2 cellular contexts compared by ENCODE assay signal in the genomic region with DNA sequence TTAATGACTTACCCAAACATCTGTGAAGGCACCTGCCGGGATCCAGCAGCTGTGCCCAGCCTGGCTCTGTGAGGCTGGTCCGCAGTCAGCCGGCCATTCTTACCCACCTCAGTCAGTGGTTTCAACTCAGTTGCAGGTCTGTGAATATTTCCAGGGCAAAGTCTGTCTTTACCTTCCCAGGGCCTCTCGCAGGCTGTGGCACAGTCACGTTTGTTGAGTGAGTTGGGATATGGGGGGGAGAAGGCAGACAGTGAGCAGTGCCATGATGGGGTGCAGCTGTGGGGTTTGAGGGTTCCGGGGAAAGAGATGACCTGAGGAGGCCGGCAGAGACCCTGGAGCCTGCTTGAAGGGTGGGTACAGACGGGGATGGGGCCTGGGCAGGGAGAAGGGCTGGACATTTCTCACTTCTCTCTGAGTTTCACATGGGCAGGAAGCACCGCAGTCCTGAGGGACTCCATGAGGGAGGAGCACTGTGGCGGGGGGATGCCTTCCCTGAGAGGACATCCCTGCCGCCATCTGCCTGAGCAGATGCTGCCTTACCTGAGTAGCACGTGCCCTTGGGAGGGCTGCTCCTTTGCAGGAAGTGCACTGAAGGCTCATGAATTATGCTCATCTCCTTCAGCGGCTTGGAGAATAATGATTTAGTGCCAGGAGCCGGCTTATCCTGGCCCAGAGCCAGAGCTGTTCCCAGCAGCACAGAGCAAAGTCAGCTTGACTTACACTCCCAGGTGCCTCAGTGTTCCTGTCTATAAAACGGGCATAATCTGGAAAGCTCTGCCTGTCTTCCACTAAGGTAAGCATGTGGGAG.
TF ChIP-seq lines count a peak whose summit lies in the region.

No MANE protein-coding gene starts in this region.

TF ChIP-seq in GM23338, 12 proteins besides CTCF, POLR2A, EP300 and RAD21 (continued from another document):
- TF ChIP-seq NANOG (IDR thresholded peaks at IDR 0.05; ENCODE audit: borderline replicate concordance) (no peak), EZH2 (IDR thresholded peaks at IDR 0.05; ENCODE audit: low read depth, unreplicated experiment) (no peak), EZH2phosphoT487 (IDR thresholded peaks at IDR 0.05; ENCODE audit: unreplicated experiment) (no peak), POLR2AphosphoS5 (IDR thresholded peaks at IDR 0.05; ENCODE audit: low read depth) (no peak), STAT1 (IDR thresholded peaks at IDR 0.05; ENCODE audit: unreplicated experiment) (no peak)

TF ChIP-seq in HepG2, 621 proteins besides CTCF, POLR2A, EP300 and RAD21 (continued from another document and continues in another):
- TF ChIP-seq, protein P1, sequence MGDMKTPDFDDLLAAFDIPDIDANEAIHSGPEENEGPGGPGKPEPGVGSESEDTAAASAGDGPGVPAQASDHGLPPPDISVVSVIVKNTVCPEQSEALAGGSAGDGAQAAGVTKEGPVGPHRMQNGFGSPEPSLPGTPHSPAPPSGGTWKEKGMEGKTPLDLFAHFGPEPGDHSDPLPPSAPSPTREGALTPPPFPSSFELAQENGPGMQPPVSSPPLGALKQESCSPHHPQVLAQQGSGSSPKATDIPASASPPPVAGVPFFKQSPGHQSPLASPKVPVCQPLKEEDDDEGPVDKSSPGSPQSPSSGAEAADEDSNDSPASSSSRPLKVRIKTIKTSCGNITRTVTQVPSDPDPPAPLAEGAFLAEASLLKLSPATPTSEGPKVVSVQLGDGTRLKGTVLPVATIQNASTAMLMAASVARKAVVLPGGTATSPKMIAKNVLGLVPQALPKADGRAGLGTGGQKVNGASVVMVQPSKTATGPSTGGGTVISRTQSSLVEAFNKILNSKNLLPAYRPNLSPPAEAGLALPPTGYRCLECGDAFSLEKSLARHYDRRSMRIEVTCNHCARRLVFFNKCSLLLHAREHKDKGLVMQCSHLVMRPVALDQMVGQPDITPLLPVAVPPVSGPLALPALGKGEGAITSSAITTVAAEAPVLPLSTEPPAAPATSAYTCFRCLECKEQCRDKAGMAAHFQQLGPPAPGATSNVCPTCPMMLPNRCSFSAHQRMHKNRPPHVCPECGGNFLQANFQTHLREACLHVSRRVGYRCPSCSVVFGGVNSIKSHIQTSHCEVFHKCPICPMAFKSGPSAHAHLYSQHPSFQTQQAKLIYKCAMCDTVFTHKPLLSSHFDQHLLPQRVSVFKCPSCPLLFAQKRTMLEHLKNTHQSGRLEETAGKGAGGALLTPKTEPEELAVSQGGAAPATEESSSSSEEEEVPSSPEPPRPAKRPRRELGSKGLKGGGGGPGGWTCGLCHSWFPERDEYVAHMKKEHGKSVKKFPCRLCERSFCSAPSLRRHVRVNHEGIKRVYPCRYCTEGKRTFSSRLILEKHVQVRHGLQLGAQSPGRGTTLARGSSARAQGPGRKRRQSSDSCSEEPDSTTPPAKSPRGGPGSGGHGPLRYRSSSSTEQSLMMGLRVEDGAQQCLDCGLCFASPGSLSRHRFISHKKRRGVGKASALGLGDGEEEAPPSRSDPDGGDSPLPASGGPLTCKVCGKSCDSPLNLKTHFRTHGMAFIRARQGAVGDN (CRISPR knock-in tag; IDR thresholded peaks at IDR 0.05) = peak; percentile 78
- TF ChIP-seq, protein P2, sequence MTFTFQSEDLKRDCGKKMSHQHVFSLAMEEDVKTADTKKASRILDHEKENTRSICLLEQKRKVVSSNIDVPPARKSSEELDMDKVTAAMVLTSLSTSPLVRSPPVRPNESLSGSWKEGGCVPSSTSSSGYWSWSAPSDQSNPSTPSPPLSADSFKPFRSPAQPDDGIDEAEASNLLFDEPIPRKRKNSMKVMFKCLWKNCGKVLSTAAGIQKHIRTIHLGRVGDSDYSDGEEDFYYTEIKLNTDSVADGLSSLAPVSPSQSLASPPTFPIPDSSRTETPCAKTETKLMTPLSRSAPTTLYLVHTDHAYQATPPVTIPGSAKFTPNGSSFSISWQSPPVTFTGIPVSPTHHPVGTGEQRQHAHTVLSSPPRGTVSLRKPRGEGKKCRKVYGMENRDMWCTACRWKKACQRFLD (CRISPR knock-in tag; IDR thresholded peaks at IDR 0.05; ENCODE audit: borderline replicate concordance) = no peak
- TF ChIP-seq RCOR2 (CRISPR knock-in tag; IDR thresholded peaks at IDR 0.05) (peak; percentile 33; the same call in 1 of the 2 replicates), ZNF891 (CRISPR knock-in tag; IDR thresholded peaks at IDR 0.05) (peak; percentile 58; the same call in 1 of the 2 replicates), SPEN (CRISPR knock-in tag; IDR thresholded peaks at IDR 0.05; ENCODE audit: low read depth) (peak; percentile 38; the same call in 1 of the 2 replicates), ZNF629 (CRISPR knock-in tag; conservative IDR thresholded peaks at IDR 0.05) (peak; percentile 95), ZNF292 (CRISPR knock-in tag; IDR thresholded peaks at IDR 0.05; ENCODE audit: borderline replicate concordance, low read depth) (peak; percentile 71; the same call in 1 of the 2 replicates), ELF3 (CRISPR knock-in tag; IDR thresholded peaks at IDR 0.05) (no peak), KDM6A (CRISPR knock-in tag; IDR thresholded peaks at IDR 0.05; ENCODE audit: low read depth) (no peak), ZNF333 (CRISPR knock-in tag; IDR thresholded peaks at IDR 0.05; ENCODE audit: borderline replicate concordance) (no peak), ZNF773 (CRISPR knock-in tag; IDR thresholded peaks at IDR 0.05; ENCODE audit: borderline replicate concordance) (no peak), ASH2L (IDR thresholded peaks at IDR 0.05; ENCODE audit: insufficient read length, low read depth, low read length) (peak; percentile 26), MTA1 (CRISPR knock-in tag; IDR thresholded peaks at IDR 0.05; ENCODE audit: borderline replicate concordance) (0 out of 2 replicates have a peak, but pooled peaks have one; percentile 22), ZNF263 (CRISPR knock-in tag; IDR thresholded peaks at IDR 0.05) (peak; percentile 83), SCMH1 (CRISPR knock-in tag; IDR thresholded peaks at IDR 0.05; ENCODE audit: borderline replicate concordance) (no peak), MEF2D (CRISPR knock-in tag; IDR thresholded peaks at IDR 0.05) (0 out of 2 replicates have a peak, but pooled peaks have one; percentile 41), ZNF792 (CRISPR knock-in tag; IDR thresholded peaks at IDR 0.05) (no peak), HNF4G (IDR thresholded peaks at IDR 0.05; ENCODE audit: borderline replicate concordance, low read depth, low read length) (peak; percentile 70; the same call in 1 of the 2 replicates), HNF4G (CRISPR knock-in tag; IDR thresholded peaks at IDR 0.05; ENCODE audit: borderline replicate concordance, low read depth) (peak; percentile 51; the same call in 1 of the 2 replicates), ZNF30 (CRISPR knock-in tag; IDR thresholded peaks at IDR 0.05) (no peak), DMAP1 (CRISPR knock-in tag; IDR thresholded peaks at IDR 0.05) (no peak), AKAP8 (CRISPR knock-in tag; IDR thresholded peaks at IDR 0.05) (no peak), ZNF264 (CRISPR knock-in tag; IDR thresholded peaks at IDR 0.05) (peak; percentile 56; the same call in 1 of the 2 replicates), ARNT (IDR thresholded peaks at IDR 0.05) (no peak), ZFP36L2 (CRISPR knock-in tag; IDR thresholded peaks at IDR 0.05) (no peak), SALL1 (CRISPR knock-in tag; IDR thresholded peaks at IDR 0.05) (0 out of 2 replicates have a peak, but pooled peaks have one; percentile 28), DNMT1 (CRISPR knock-in tag; IDR thresholded peaks at IDR 0.05) (0 out of 2 replicates have a peak, but pooled peaks have one; percentile 23)
- TF ChIP-seq, protein P3, sequence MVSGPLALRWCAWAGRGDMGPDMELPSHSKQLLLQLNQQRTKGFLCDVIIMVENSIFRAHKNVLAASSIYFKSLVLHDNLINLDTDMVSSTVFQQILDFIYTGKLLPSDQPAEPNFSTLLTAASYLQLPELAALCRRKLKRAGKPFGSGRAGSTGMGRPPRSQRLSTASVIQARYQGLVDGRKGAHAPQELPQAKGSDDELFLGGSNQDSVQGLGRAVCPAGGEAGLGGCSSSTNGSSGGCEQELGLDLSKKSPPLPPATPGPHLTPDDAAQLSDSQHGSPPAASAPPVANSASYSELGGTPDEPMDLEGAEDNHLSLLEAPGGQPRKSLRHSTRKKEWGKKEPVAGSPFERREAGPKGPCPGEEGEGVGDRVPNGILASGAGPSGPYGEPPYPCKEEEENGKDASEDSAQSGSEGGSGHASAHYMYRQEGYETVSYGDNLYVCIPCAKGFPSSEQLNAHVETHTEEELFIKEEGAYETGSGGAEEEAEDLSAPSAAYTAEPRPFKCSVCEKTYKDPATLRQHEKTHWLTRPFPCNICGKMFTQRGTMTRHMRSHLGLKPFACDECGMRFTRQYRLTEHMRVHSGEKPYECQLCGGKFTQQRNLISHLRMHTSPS (CRISPR knock-in tag; IDR thresholded peaks at IDR 0.05; ENCODE audit: low read depth) = 0 out of 2 replicates have a peak, but pooled peaks have one; percentile 35
- TF ChIP-seq, protein P4, sequence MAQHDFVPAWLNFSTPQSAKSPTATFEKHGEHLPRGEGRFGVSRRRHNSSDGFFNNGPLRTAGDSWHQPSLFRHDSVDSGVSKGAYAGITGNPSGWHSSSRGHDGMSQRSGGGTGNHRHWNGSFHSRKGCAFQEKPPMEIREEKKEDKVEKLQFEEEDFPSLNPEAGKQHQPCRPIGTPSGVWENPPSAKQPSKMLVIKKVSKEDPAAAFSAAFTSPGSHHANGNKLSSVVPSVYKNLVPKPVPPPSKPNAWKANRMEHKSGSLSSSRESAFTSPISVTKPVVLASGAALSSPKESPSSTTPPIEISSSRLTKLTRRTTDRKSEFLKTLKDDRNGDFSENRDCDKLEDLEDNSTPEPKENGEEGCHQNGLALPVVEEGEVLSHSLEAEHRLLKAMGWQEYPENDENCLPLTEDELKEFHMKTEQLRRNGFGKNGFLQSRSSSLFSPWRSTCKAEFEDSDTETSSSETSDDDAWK (CRISPR knock-in tag; IDR thresholded peaks at IDR 0.05) = no peak
- TF ChIP-seq, protein P5, sequence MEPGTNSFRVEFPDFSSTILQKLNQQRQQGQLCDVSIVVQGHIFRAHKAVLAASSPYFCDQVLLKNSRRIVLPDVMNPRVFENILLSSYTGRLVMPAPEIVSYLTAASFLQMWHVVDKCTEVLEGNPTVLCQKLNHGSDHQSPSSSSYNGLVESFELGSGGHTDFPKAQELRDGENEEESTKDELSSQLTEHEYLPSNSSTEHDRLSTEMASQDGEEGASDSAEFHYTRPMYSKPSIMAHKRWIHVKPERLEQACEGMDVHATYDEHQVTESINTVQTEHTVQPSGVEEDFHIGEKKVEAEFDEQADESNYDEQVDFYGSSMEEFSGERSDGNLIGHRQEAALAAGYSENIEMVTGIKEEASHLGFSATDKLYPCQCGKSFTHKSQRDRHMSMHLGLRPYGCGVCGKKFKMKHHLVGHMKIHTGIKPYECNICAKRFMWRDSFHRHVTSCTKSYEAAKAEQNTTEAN (CRISPR knock-in tag; conservative IDR thresholded peaks at IDR 0.05) = no peak
- TF ChIP-seq, protein P6, sequence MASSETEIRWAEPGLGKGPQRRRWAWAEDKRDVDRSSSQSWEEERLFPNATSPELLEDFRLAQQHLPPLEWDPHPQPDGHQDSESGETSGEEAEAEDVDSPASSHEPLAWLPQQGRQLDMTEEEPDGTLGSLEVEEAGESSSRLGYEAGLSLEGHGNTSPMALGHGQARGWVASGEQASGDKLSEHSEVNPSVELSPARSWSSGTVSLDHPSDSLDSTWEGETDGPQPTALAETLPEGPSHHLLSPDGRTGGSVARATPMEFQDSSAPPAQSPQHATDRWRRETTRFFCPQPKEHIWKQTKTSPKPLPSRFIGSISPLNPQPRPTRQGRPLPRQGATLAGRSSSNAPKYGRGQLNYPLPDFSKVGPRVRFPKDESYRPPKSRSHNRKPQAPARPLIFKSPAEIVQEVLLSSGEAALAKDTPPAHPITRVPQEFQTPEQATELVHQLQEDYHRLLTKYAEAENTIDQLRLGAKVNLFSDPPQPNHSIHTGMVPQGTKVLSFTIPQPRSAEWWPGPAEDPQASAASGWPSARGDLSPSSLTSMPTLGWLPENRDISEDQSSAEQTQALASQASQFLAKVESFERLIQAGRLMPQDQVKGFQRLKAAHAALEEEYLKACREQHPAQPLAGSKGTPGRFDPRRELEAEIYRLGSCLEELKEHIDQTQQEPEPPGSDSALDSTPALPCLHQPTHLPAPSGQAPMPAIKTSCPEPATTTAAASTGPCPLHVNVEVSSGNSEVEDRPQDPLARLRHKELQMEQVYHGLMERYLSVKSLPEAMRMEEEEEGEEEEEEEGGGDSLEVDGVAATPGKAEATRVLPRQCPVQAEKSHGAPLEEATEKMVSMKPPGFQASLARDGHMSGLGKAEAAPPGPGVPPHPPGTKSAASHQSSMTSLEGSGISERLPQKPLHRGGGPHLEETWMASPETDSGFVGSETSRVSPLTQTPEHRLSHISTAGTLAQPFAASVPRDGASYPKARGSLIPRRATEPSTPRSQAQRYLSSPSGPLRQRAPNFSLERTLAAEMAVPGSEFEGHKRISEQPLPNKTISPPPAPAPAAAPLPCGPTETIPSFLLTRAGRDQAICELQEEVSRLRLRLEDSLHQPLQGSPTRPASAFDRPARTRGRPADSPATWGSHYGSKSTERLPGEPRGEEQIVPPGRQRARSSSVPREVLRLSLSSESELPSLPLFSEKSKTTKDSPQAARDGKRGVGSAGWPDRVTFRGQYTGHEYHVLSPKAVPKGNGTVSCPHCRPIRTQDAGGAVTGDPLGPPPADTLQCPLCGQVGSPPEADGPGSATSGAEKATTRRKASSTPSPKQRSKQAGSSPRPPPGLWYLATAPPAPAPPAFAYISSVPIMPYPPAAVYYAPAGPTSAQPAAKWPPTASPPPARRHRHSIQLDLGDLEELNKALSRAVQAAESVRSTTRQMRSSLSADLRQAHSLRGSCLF (CRISPR knock-in tag; IDR thresholded peaks at IDR 0.05; ENCODE audit: borderline replicate concordance) = no peak
- TF ChIP-seq, protein P7, sequence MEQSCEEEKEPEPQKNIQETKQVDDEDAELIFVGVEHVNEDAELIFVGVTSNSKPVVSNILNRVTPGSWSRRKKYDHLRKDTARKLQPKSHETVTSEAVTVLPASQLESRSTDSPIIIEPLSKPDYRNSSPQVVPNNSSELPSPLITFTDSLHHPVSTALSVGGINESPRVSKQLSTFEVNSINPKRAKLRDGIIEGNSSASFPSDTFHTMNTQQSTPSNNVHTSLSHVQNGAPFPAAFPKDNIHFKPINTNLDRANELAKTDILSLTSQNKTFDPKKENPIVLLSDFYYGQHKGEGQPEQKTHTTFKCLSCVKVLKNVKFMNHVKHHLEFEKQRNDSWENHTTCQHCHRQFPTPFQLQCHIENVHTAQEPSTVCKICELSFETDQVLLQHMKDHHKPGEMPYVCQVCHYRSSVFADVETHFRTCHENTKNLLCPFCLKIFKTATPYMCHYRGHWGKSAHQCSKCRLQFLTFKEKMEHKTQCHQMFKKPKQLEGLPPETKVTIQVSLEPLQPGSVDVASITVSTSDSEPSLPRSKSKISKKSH (CRISPR knock-in tag; IDR thresholded peaks at IDR 0.05; ENCODE audit: borderline replicate concordance) = 0 out of 2 replicates have a peak, but pooled peaks have one; percentile 21
- TF ChIP-seq, protein P8, sequence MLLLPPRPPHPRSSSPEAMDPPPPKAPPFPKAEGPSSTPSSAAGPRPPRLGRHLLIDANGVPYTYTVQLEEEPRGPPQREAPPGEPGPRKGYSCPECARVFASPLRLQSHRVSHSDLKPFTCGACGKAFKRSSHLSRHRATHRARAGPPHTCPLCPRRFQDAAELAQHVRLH (CRISPR knock-in tag; IDR thresholded peaks at IDR 0.05; ENCODE audit: borderline replicate concordance, low read depth) = no peak
- TF ChIP-seq, protein P9, sequence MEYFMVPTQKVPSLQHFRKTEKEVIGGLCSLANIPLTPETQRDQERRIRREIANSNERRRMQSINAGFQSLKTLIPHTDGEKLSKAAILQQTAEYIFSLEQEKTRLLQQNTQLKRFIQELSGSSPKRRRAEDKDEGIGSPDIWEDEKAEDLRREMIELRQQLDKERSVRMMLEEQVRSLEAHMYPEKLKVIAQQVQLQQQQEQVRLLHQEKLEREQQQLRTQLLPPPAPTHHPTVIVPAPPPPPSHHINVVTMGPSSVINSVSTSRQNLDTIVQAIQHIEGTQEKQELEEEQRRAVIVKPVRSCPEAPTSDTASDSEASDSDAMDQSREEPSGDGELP (IDR thresholded peaks at IDR 0.05; ENCODE audit: borderline replicate concordance, low read depth) = no peak
